9 cellular contexts compared by ENCODE assay signal in the genomic region with DNA sequence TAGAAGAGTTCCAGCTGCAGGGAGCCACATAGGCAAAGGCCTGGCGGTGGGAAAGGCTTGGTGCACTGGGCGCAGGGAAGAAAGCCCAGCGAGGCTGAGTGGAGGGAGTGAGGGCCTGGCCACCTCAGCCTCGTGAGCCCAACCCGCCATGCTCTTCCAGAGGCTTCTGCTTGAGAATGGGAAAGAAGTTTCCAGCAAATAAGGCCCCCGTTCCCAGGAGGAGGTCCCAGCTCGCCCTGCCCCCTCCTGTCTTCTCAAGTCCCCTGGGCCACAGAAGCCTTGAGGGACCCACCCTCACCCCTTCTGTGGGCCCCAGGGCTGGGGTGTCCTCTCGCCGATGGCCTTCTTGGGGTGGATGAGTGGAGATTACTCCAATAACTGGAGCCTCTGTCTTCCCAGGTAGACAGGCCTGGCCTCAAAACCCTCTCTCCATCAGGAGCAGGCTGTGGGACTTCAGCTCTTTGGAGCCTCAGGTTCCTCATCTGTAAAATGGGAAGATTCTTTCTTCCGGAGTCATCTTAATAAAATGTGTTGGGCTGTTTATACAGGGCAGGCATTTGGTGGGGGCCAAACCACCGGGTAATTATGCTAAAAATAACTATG. TPM values are rescaled to one million over a fixed set of nuclear protein-coding genes. Genes with fewer than 3 reads are reported as not detected.
DNase-seq lines count a peak whose midpoint lies in the region; ATAC-seq and TF ChIP-seq lines count a peak whose summit lies in the region.
"Had no signal": no experiment of that assay in that cellular context is flagged by ENCODE, and none has a peak within 500 bp of the region (broad histone marks: within the 10 kb centered on the region; RNA-seq: fewer than 3 reads in every experiment).

No MANE protein-coding gene starts in this region.

- TF ChIP-seq CTCF in sigmoid colon (IDR thresholded peaks at IDR 0.05) = no peak

- 81 to 87% methylated on average over 11 of the region's 11 CpGs for WGBS in sigmoid colon, 2 donors

- H3K9me3 ChIP-seq in sigmoid colon = no peaks in the 10 kb centered on the region

- H3K27me3 ChIP-seq in sigmoid colon = no peaks in the 10 kb centered on the region

- H3K36me3 Mint-ChIP-seq in effector memory CD8-positive, alpha-beta T cell (ENCODE audit: insufficient read depth) = peaks cover 24% of the 10 kb centered on the region

- TF ChIP-seq POLR2A in sigmoid colon (IDR thresholded peaks at IDR 0.05) = no peak

- ATAC-seq in effector memory CD8-positive, alpha-beta T cell (replicated peaks) = no peak

- no peaks in the 10 kb centered on the region for H3K9me3 Mint-ChIP-seq in effector memory CD8-positive, alpha-beta T cell

- H3K36me3 ChIP-seq in sigmoid colon = no peaks in the 10 kb centered on the region

- intact Hi-C loops in sigmoid colon (cut with DNase I) = loop anchor here (5.0 to 10.0 kb wide), 2 partner anchors 75 to 703 kb away; partner anchors contain the start of gene TXNDC11

- H3K4me3 Mint-ChIP-seq in effector memory CD8-positive, alpha-beta T cell = peak overlapping the region; percentile 69 to 70

- H3K27me3 Mint-ChIP-seq in effector memory CD8-positive, alpha-beta T cell = no peaks in the 10 kb centered on the region

- peak overlapping the region in 2 of 4 donors; percentile 52 to 99 for H3K4me3 ChIP-seq in sigmoid colon

- no peak for TF ChIP-seq EP300 in sigmoid colon (IDR thresholded peaks at IDR 0.05)

- peaks cover 34 to 39% of the 10 kb centered on the region in 2 donors for H3K4me1 Mint-ChIP-seq in effector memory CD8-positive, alpha-beta T cell (ENCODE audit: low read depth in 2 of 2)

- H3K27ac ChIP-seq in sigmoid colon = peak overlapping the region in 3 of 4 donors; percentile 66 to 81 (median 80)
- H3K27ac ChIP-seq: 22Rv1 had no signal

- H3K4me1 ChIP-seq in sigmoid colon = peaks cover 0 to 41% (median 38%) of the 10 kb centered on the region in 4 donors

- DNase-seq in DMS 273 (lab: John Stamatoyannopoulos, UW; ENCODE audit: unreplicated experiment) (peak; percentile 28), DMS 273 treated with DMSO at 0.1 percent for 48 hours (lab: John Stamatoyannopoulos, UW) (no peak), NCI-H69 (lab: John Stamatoyannopoulos, UW) (peak; percentile 38), sigmoid colon (no peak), NCI-H1436 treated with DMSO at 0.1 percent for 48 hours (lab: John Stamatoyannopoulos, UW) (no peak), SHP77 treated with DMSO at 0.1 percent for 48 hours (lab: John Stamatoyannopoulos, UW) (no peak), HPDE6-E6E7 (ENCODE audit: extremely low spot score) (no peak)
- no peak for DNase-seq in effector memory CD8-positive, alpha-beta T cell

- H3K27ac Mint-ChIP-seq in effector memory CD8-positive, alpha-beta T cell = no peak overlapping the region

RNA-seq across cellular contexts. Expression of gene SNN, which starts 0.9 kb away (rescaled TPM):
- total RNA-seq in sigmoid colon = 10 to 100 TPM; 10.8 to 15.3 (median 13.5) TPM
- polyA plus RNA-seq in sigmoid colon = 10 to 100 TPM in 1 of 3 donors, 1 to 10 TPM in 2; 5.1 to 14.4 (median 6.0) TPM

Comparison
In these comparisons a context has a peak if more than half of its experiments do, and no peak if none do; other contexts are left out.
1. DNase-seq: peak in DMS 273 (single experiment) and NCI-H69 (single experiment); none in DMS 273 treated with DMSO at 0.1 percent for 48 hours (single experiment), effector memory CD8-positive, alpha-beta T cell (0 of 3), sigmoid colon (single experiment), NCI-H1436 treated with DMSO at 0.1 percent for 48 hours (single experiment), SHP77 treated with DMSO at 0.1 percent for 48 hours (single experiment) and HPDE6-E6E7 (single experiment).